Comparison of ENCODE assay signal across 20 cellular contexts in genomic region chr16:86545927-86546637, GRCh38. TPM values are rescaled to one million over a fixed set of nuclear protein-coding genes. Genes with fewer than 3 reads are reported as not detected.
"Had no signal": no experiment of that assay in that cellular context is flagged by ENCODE, and none has a peak within 500 bp of the region (broad histone marks: within the 10 kb centered on the region; RNA-seq: fewer than 3 reads in every experiment).

No MANE protein-coding gene starts in this region.

- H3K4me1 Mint-ChIP-seq: nephron had no signal

- H3K4me3 ChIP-seq: esophagus squamous epithelium, gastroesophageal sphincter, hepatocyte, lung, smooth muscle cell, tibial artery, upper lobe of left lung, uterus had no signal

- DNase-seq: effector memory CD8-positive, alpha-beta T cell; esophagus squamous epithelium; foreskin fibroblast; kidney; left colon; left ventricle myocardium superior; mesenchymal stem cell; naive B cell; stimulated activated CD4-positive, alpha-beta T cell treated with anti-CD3 and anti-CD28 coated beads, Interleukin-2, amount 100 ng/mL, for 48 hours; stimulated activated naive CD4-positive, alpha-beta T cell treated with Interleukin-2 at 50 U/mL for 16 hours; tibial artery; upper lobe of left lung; uterus had no signal

- H3K27me3 ChIP-seq: esophagus squamous epithelium, gastroesophageal sphincter, hepatocyte, tibial artery, upper lobe of left lung, uterus had no signal

- H3K4me1 ChIP-seq: esophagus squamous epithelium, gastroesophageal sphincter, parathyroid adenoma, upper lobe of left lung, uterus had no signal

- H3K4me3 Mint-ChIP-seq: dendritic cell treated with granulocyte-macrophage colony-stimulating factor and Interleukin-4, amounts not matched to agents 40 ng/mL and 50 ng/mL, for 4 days; effector memory CD8-positive, alpha-beta T cell; naive B cell; nephron had no signal

- H3K9me3 ChIP-seq: esophagus squamous epithelium, gastroesophageal sphincter, tibial artery, upper lobe of left lung, uterus had no signal

- H3K27ac ChIP-seq: esophagus squamous epithelium, hepatocyte, parathyroid adenoma, tibial artery, upper lobe of left lung, uterus had no signal

- H3K27ac Mint-ChIP-seq: dendritic cell treated with granulocyte-macrophage colony-stimulating factor and Interleukin-4, amounts not matched to agents 40 ng/mL and 50 ng/mL, for 4 days; effector memory CD8-positive, alpha-beta T cell; naive B cell; nephron had no signal

- H3K27me3 Mint-ChIP-seq: dendritic cell treated with granulocyte-macrophage colony-stimulating factor and Interleukin-4, amounts not matched to agents 40 ng/mL and 50 ng/mL, for 4 days; effector memory CD8-positive, alpha-beta T cell; naive B cell had no signal

- ATAC-seq: effector memory CD8-positive, alpha-beta T cell; gastroesophageal sphincter; left colon; left ventricle myocardium superior had no signal

- H3K36me3 ChIP-seq: uterus had no signal

- H3K9me3 Mint-ChIP-seq: dendritic cell treated with granulocyte-macrophage colony-stimulating factor and Interleukin-4, amounts not matched to agents 40 ng/mL and 50 ng/mL, for 4 days; effector memory CD8-positive, alpha-beta T cell; nephron had no signal

RNA-seq across cellular contexts. Expression of gene FOXC2, which starts 20.5 kb away (rescaled TPM):
- total RNA-seq: hepatocyte had no signal
